27 cellular contexts compared by ENCODE assay signal in the genomic region with DNA sequence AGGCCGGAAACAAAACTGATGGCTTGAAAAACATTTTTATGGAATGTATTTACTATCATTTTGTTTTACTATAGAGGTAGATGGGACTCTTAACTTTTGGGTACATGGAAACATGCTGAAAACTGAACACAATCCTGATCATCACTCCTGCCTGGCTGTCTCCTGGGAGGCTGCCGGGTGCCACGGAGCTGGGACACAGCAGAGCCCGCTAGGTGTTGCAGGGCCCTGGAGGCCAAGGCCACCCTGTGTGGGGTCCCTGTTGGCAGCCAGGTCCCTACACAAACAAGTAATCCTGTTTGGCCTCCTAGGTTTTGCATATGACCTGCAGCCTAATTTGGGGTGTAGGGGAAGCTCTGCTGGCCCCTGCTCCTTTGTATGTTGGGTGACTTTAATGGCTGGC.
"Had no signal": no experiment of that assay in that cellular context is flagged by ENCODE, and none has a peak within 500 bp of the region (broad histone marks: within the 10 kb centered on the region; RNA-seq: fewer than 3 reads in every experiment).

No MANE protein-coding gene starts in this region.

- H3K4me3 ChIP-seq: body of pancreas, colonic mucosa, dorsolateral prefrontal cortex, lower lobe of right lung, mucosa of descending colon, pancreas, psoas muscle, right atrium auricular region, suprapubic skin, tibial artery had no signal

- H3K27ac ChIP-seq: body of pancreas, colonic mucosa, lower lobe of right lung, pancreas, psoas muscle, right atrium auricular region, suprapubic skin, tibial artery had no signal

- H3K36me3 ChIP-seq: colonic mucosa had no signal

- H3K4me3 Mint-ChIP-seq: activated CD4-positive, alpha-beta T cell treated with anti-CD3 and anti-CD28 coated beads for 36 hours; activated T-cell treated with anti-CD3 and anti-CD28 coated beads, Interleukin-2, amount 50 U/mL, for 4 hours; nephron progenitor cell had no signal

- H3K9me3 ChIP-seq: body of pancreas, colonic mucosa, lower lobe of right lung, mucosa of descending colon, pancreas, psoas muscle, right atrium auricular region, suprapubic skin, tibial artery had no signal

- H3K9me3 Mint-ChIP-seq: activated naive CD4-positive, alpha-beta T cell treated with anti-CD3 and anti-CD28 coated beads, Interleukin-2, amount 50 U/mL, for 72 hours; activated T-cell treated with anti-CD3 and anti-CD28 coated beads, Interleukin-2, amount 50 U/mL, for 4 hours; activated T-helper 2 cell treated with anti-CD3 and anti-CD28 coated beads, Interferon-gamma antibody, Interleukin-2, Interleukin-4, amounts not matched to agents 10 μg/mL and 5 μg/mL and 100 μg/mL, durations not matched to agents 14 hours and 24 hours and 36 hours; nephron progenitor cell had no signal

- H3K4me1 ChIP-seq: colonic mucosa had no signal

- ATAC-seq: activated CD4-positive, alpha-beta T cell treated with anti-CD3 and anti-CD28 coated beads for 36 hours; activated naive CD4-positive, alpha-beta T cell treated with anti-CD3 and anti-CD28 coated beads, Interleukin-2, amount 50 U/mL, for 72 hours; activated T-cell treated with anti-CD3 and anti-CD28 coated beads, Interleukin-2, amount 50 U/mL, for 4 hours; body of pancreas; left lobe of liver; lower lobe of right lung; mucosa of descending colon; pancreas; psoas muscle had no signal

- H3K27ac Mint-ChIP-seq: activated CD4-positive, alpha-beta T cell treated with anti-CD3 and anti-CD28 coated beads for 36 hours had no signal

- DNase-seq: activated CD4-positive, alpha-beta T cell treated with anti-CD3 and anti-CD28 coated beads for 36 hours; activated CD4-positive, CD25-positive, alpha-beta regulatory T cell; activated CD8-positive, alpha-beta memory T cell treated with anti-CD3 and anti-CD28 coated beads for 24 hours; activated CD8-positive, alpha-beta memory T cell treated with anti-CD3 and anti-CD28 coated beads, Interleukin-2, amount 50 U/mL, for 48 hours; activated T-cell treated with anti-CD3 and anti-CD28 coated beads, Interleukin-2, amount 50 U/mL, for 4 hours; aorta; body of pancreas; colonic mucosa; dorsolateral prefrontal cortex; effector memory CD4-positive, alpha-beta T cell; kidney glomerular epithelial cell; lower lobe of right lung; mesendoderm; mucosa of descending colon; nephron progenitor cell; pancreas; psoas muscle; stimulated activated CD4-positive, alpha-beta T cell treated with anti-CD3 and anti-CD28 coated beads, Interleukin-15, amount 100 ng/mL, for 24 hours; stimulated activated CD4-positive, alpha-beta T cell treated with anti-CD3 and anti-CD28 coated beads, Interleukin-2, amount 100 ng/mL, for 24 hours; stimulated activated naive CD4-positive, alpha-beta T cell; T-helper 1 cell; tibial artery had no signal

- H3K27me3 Mint-ChIP-seq: activated CD4-positive, alpha-beta T cell treated with anti-CD3 and anti-CD28 coated beads for 36 hours had no signal

- H3K27me3 ChIP-seq: body of pancreas, colonic mucosa, dorsolateral prefrontal cortex, pancreas, right atrium auricular region, suprapubic skin, tibial artery had no signal
